Comparison of ENCODE assay signal across 19 cellular contexts in genomic region chr16:90032664-90033346, GRCh38. TPM values are rescaled to one million over a fixed set of nuclear protein-coding genes. Genes with fewer than 3 reads are reported as not detected.
A peak's percentile ranks its signal among the peaks of the same experiment; 100 is the strongest.
DNase-seq lines count a peak whose midpoint lies in the region; ATAC-seq and TF ChIP-seq lines count a peak whose summit lies in the region.
"Had no signal": no experiment of that assay in that cellular context is flagged by ENCODE, and none has a peak within 500 bp of the region (broad histone marks: within the 10 kb centered on the region; RNA-seq: fewer than 3 reads in every experiment).

No MANE protein-coding gene starts in this region.

- H3K27me3 Mint-ChIP-seq in central memory CD8-positive, alpha-beta T cell = no peaks in the 10 kb centered on the region
- peaks cover 19% of the 10 kb centered on the region for H3K27me3 Mint-ChIP-seq in neural progenitor cell (ENCODE audit: insufficient read depth, low read depth)
- H3K27me3 Mint-ChIP-seq: activated CD4-positive, alpha-beta memory T cell treated with anti-CD3 and anti-CD28 coated beads, Interleukin-2, amount 10 ng/mL, durations not matched to agents 7 days and 5 days had no signal

- H4K20me1 ChIP-seq in neural progenitor cell (ENCODE audit: low read depth) = peaks cover 5% of the 10 kb centered on the region

- H3K4me3 Mint-ChIP-seq in central memory CD8-positive, alpha-beta T cell = peak overlapping the region; percentile 12
- H3K4me3 Mint-ChIP-seq in neural progenitor cell = peak overlapping the region; percentile 71
- H3K4me3 Mint-ChIP-seq: activated CD4-positive, alpha-beta memory T cell treated with anti-CD3 and anti-CD28 coated beads, Interleukin-2, amount 10 ng/mL, durations not matched to agents 7 days and 5 days; CD8-positive, alpha-beta T cell had no signal

- TF ChIP-seq CTCF in NB4 (IDR thresholded peaks at IDR 0.05; ENCODE audit: low read depth, low read length) = no peak
- no peak for TF ChIP-seq CTCF in neural progenitor cell (IDR thresholded peaks at IDR 0.05)

- TF ChIP-seq POLR2A in NB4 (IDR thresholded peaks at IDR 0.05; ENCODE audit: extremely low read depth, insufficient read length) = no peak

- DNase-seq in EL = peak; percentile 41
- DNase-seq in NB4 (ENCODE audit: low read depth) = peak; percentile 42
- no peak for DNase-seq in central memory CD8-positive, alpha-beta T cell (ENCODE audit: low spot score in 2 of 2)
- DNase-seq in neural progenitor cell (ENCODE audit: low spot score) = no peak
- no peak for DNase-seq in activated effector memory CD4-positive, alpha-beta T cell treated with Interleukin-2 at 50 U/mL for 16 hours
- DNase-seq in NCI-H748 treated with DMSO at 0.1 percent for 48 hours (lab: John Stamatoyannopoulos, UW) = no peak
- DNase-seq: activated CD4-positive, alpha-beta memory T cell treated with anti-CD3 and anti-CD28 coated beads, Interleukin-2, amount 10 ng/mL, durations not matched to agents 7 days and 5 days; CD8-positive, alpha-beta T cell; GF-D8; Karpas-422; NCI-H1694 treated with DMSO at 0.1 percent for 48 hours; NCI-H526 treated with DMSO at 0.1 percent for 48 hours; RPMI8226; T-helper 9 cell had no signal

- H3K4me2 ChIP-seq in neural progenitor cell = no peak overlapping the region

- no peaks in the 10 kb centered on the region for H3K9me3 Mint-ChIP-seq in central memory CD8-positive, alpha-beta T cell
- H3K9me3 Mint-ChIP-seq in neural progenitor cell = peaks cover 6% of the 10 kb centered on the region
- H3K9me3 Mint-ChIP-seq: CD8-positive, alpha-beta T cell had no signal

- peaks cover 10% of the 10 kb centered on the region for H3K4me1 ChIP-seq in neural progenitor cell
- H3K4me1 ChIP-seq: left lung, prostate gland had no signal

- no peak overlapping the region for H2AFZ ChIP-seq in neural progenitor cell (replicated peaks)

- H3K27ac ChIP-seq in neural progenitor cell = no peak overlapping the region
- H3K27ac ChIP-seq: HL-60, left lung, prostate gland had no signal

- H3K36me3 ChIP-seq in neural progenitor cell = no peaks in the 10 kb centered on the region

- H3K36me3 Mint-ChIP-seq in central memory CD8-positive, alpha-beta T cell (ENCODE audit: insufficient read depth) = peaks cover 17% of the 10 kb centered on the region
- H3K36me3 Mint-ChIP-seq in neural progenitor cell = peaks cover 13% of the 10 kb centered on the region

- H3K4me1 Mint-ChIP-seq in central memory CD8-positive, alpha-beta T cell = no peaks in the 10 kb centered on the region
- peaks cover 25% of the 10 kb centered on the region for H3K4me1 Mint-ChIP-seq in neural progenitor cell
- H3K4me1 Mint-ChIP-seq: activated CD4-positive, alpha-beta memory T cell treated with anti-CD3 and anti-CD28 coated beads, Interleukin-2, amount 10 ng/mL, durations not matched to agents 7 days and 5 days had no signal

- H3K79me2 ChIP-seq in neural progenitor cell (ENCODE audit: low read depth) = no peaks in the 10 kb centered on the region

- H3K4me3 ChIP-seq in NB4 (ENCODE audit: low read depth, low read length) (no peak overlapping the region), neural progenitor cell (no peak overlapping the region)
- H3K4me3 ChIP-seq: left lung, prostate gland had no signal

- no peaks in the 10 kb centered on the region for H3K27me3 ChIP-seq in neural progenitor cell
- H3K27me3 ChIP-seq: left lung had no signal

- ATAC-seq in central memory CD8-positive, alpha-beta T cell (replicated peaks; ENCODE audit: extremely low read depth, poor library complexity, severe bottlenecking) = no peak
- ATAC-seq in activated CD4-positive, CD25-positive, alpha-beta regulatory T cell treated with anti-CD3 and anti-CD28 coated beads, Interleukin-2, amount 50 U/mL, for 24 hours = no peak
- ATAC-seq: CD8-positive, alpha-beta T cell had no signal

- peaks cover 33% of the 10 kb centered on the region for H3F3A ChIP-seq in neural progenitor cell (ENCODE audit: low read depth)

- H3K9ac ChIP-seq in neural progenitor cell = no peak overlapping the region

- H3K9me3 ChIP-seq in neural progenitor cell (ENCODE audit: low read depth) = no peaks in the 10 kb centered on the region
- H3K9me3 ChIP-seq: left lung, prostate gland had no signal

- peak overlapping the region; percentile 80 for H3K27ac Mint-ChIP-seq in central memory CD8-positive, alpha-beta T cell (ENCODE audit: low read depth)
- no peak overlapping the region for H3K27ac Mint-ChIP-seq in neural progenitor cell
- H3K27ac Mint-ChIP-seq: activated CD4-positive, alpha-beta memory T cell treated with anti-CD3 and anti-CD28 coated beads, Interleukin-2, amount 10 ng/mL, durations not matched to agents 7 days and 5 days; CD8-positive, alpha-beta T cell had no signal

RNA-seq across cellular contexts. Expression of gene DBNDD1, which starts 13.5 kb away (rescaled TPM):
- 5.2 and 19.4 TPM in 2 replicates for total RNA-seq in neural progenitor cell (ENCODE audit: low replicate concordance)
- total RNA-seq: activated CD4-positive, alpha-beta memory T cell treated with anti-CD3 and anti-CD28 coated beads, Interleukin-2, amount 10 ng/mL, durations not matched to agents 7 days and 5 days had no signal

RNA-seq across cellular contexts. Expression of gene PRDM7, which starts 44.3 kb away (rescaled TPM):
- not detected in 2 replicates for total RNA-seq in neural progenitor cell (ENCODE audit: low replicate concordance)
- total RNA-seq: activated CD4-positive, alpha-beta memory T cell treated with anti-CD3 and anti-CD28 coated beads, Interleukin-2, amount 10 ng/mL, durations not matched to agents 7 days and 5 days; CD8-positive, alpha-beta T cell; chondrocyte; left lung had no signal

Comparison
In these comparisons a context has a peak if more than half of its experiments do, and no peak if none do; other contexts are left out.
1. DNase-seq: peak in EL (single experiment) and NB4 (single experiment); none in central memory CD8-positive, alpha-beta T cell (0 of 2), neural progenitor cell (single experiment), activated effector memory CD4-positive, alpha-beta T cell treated with Interleukin-2 at 50 U/mL for 16 hours (single experiment) and NCI-H748 treated with DMSO at 0.1 percent for 48 hours (single experiment).